In the genomic region with DNA sequence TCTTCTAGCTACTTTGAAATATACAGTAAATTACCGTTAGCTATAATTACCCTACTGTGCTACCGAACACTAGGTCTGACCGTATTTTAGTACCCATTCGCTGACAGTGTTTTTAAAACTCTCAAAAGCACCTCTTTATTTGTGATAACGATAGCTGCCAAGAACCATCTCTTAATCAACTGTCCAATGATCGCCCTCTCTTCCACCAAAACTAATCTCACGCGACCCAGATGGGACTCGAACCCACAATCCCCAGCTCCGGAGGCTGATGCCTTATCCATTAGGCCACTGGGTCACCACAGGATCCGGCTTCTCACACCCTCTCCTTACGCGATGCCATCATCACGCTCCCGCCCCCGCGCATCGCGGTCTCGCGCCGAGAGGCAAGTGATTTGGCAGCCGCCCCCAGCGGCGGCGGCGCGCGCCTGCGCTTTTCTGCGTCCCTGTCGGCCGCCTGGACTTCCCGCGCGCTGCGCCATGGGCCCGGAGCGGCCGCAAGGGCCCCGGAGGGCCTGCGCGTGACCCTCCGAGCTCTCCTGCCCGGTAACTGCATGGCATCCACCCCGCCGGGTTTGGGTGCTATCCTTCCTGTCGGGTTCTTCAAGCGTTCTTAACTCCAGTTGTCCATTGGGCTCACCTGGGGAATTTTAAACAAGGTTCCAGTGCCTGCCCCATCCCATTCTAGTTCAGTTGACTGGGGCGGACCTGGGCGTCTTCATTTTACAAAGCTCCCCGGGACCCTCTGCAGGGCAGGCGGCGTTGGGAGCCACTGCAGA, we compare ENCODE assay signal across 9 cellular contexts. TPM values are rescaled to one million over a fixed set of nuclear protein-coding genes. Genes with fewer than 3 reads are reported as not detected.
DNase-seq lines count a peak whose midpoint lies in the region; ATAC-seq, FAIRE-seq and TF ChIP-seq lines count a peak whose summit lies in the region.
"Had no signal": no experiment of that assay in that cellular context is flagged by ENCODE, and none has a peak within 500 bp of the region (broad histone marks: within the 10 kb centered on the region; RNA-seq: fewer than 3 reads in every experiment).

No MANE protein-coding gene starts in this region.

- TF ChIP-seq CTCF in AG09309 (IDR thresholded peaks at IDR 0.05; ENCODE audit: control insufficient read depth, insufficient read depth, low read depth, low read length, missing control alignments), result no peak
- TF ChIP-seq CTCF in WERI-Rb-1 (IDR thresholded peaks at IDR 0.05; ENCODE audit: low read depth, low read length), result peak; percentile 54
- peak; percentile 43 for TF ChIP-seq CTCF in bronchial epithelial cell (IDR thresholded peaks at IDR 0.05; ENCODE audit: insufficient read depth, low read length, severe bottlenecking)

- H3K27ac ChIP-seq in WERI-Rb-1 (peak overlapping the region; percentile 90), small intestine (ENCODE audit: low read depth in 1 of 2, low read length in 1 of 2) (peak overlapping the region; percentile 58 to 94)

- H3K4me3 ChIP-seq in AG09309 (ENCODE audit: control insufficient read depth, low read depth, low read length), result peak overlapping the region; percentile 56
- peak overlapping the region; percentile 78 for H3K4me3 ChIP-seq in WERI-Rb-1 (ENCODE audit: low read depth, low read length)
- H3K4me3 ChIP-seq in bronchial epithelial cell (ENCODE audit: low read depth, low read length), result peak overlapping the region; percentile 59
- peak overlapping the region; percentile 42 to 61 for H3K4me3 ChIP-seq in small intestine (ENCODE audit: low read depth in 1 of 2, low read length in 2 of 2)

- no peaks in the 10 kb centered on the region for H3K27me3 ChIP-seq in WERI-Rb-1 (ENCODE audit: insufficient read depth, low read depth, severe bottlenecking)
- peaks cover 2% of the 10 kb centered on the region for H3K27me3 ChIP-seq in bronchial epithelial cell (ENCODE audit: control insufficient read depth, insufficient read depth, low read length)
- no peaks in the 10 kb centered on the region for H3K27me3 ChIP-seq in small intestine (ENCODE audit: control insufficient read depth in 2 of 2, insufficient read depth in 2 of 2, low read length in 2 of 2)

- WGBS in small intestine, 3 donors, result 0 to 1% (median 0%) methylated on average over 53 to 54 of the region's 54 CpGs

- FAIRE-seq in bronchial epithelial cell (lab: Jason Lieb, UNC) (no peak), small intestine (lab: Jason Lieb, UNC) (no peak)
- FAIRE-seq: TTC549 had no signal

- H3K9me3 ChIP-seq in WERI-Rb-1 (ENCODE audit: severe bottlenecking), result no peaks in the 10 kb centered on the region
- H3K9me3 ChIP-seq in small intestine (ENCODE audit: control insufficient read depth, low read depth), result no peaks in the 10 kb centered on the region

- no peaks in the 10 kb centered on the region for H3K36me3 ChIP-seq in WERI-Rb-1
- no peaks in the 10 kb centered on the region for H3K36me3 ChIP-seq in bronchial epithelial cell (ENCODE audit: control insufficient read depth, insufficient read depth, low read length)
- no peaks in the 10 kb centered on the region for H3K36me3 ChIP-seq in small intestine (ENCODE audit: control insufficient read depth in 2 of 2, insufficient read depth in 2 of 2, low read length in 2 of 2)

- ATAC-seq in GM18907 (IDR thresholded peaks at IDR 0.05; ENCODE audit: unreplicated experiment), result peak; percentile 95
- peak; percentile 85 for ATAC-seq in HG03139 (IDR thresholded peaks at IDR 0.05; ENCODE audit: unreplicated experiment)

- peak; percentile 75 for DNase-seq in AG09309 (ENCODE audit: low read depth)
- peak; percentile 97 for DNase-seq in NCI-H2196 (lab: John Stamatoyannopoulos, UW; ENCODE audit: unreplicated experiment)
- DNase-seq in WERI-Rb-1, result peak; percentile 99
- DNase-seq in bronchial epithelial cell (ENCODE audit: low read depth), result peak; percentile 87
- peak; percentile 95 for DNase-seq in iPS-NIHi11 (ENCODE audit: low spot score)
- peak; percentile 94 for DNase-seq in small intestine

- H3K4me1 ChIP-seq in small intestine (ENCODE audit: control insufficient read depth in 2 of 2, insufficient read depth in 1 of 2, low read depth in 1 of 2, low read length in 1 of 2), result no peaks in the 10 kb centered on the region

RNA-seq across cellular contexts. Expression of a gene that starts 15.7 kb away (rescaled TPM):
- total RNA-seq in bronchial epithelial cell, result 17.0 and 17.4 TPM in 2 replicates
- 10 to 100 TPM; 11.3 to 63.0 (median 12.1) TPM for polyA plus RNA-seq in small intestine

RNA-seq across cellular contexts. Expression of a gene that starts 23.6 kb away (rescaled TPM):
- total RNA-seq in bronchial epithelial cell, result 7.4 and 11.3 TPM in 2 replicates
- 10 to 100 TPM in 1 of 3 donors, 1 to 10 TPM in 2; 9.4 to 13.1 (median 10.0) TPM for polyA plus RNA-seq in small intestine

Comparison
In these comparisons a context has a peak if more than half of its experiments do, and no peak if none do; other contexts are left out.
1. Peak in every context shown above with its lines: DNase-seq, ATAC-seq, H3K4me3 ChIP-seq and H3K27ac ChIP-seq.